Comparison of ENCODE assay signal across 9 cellular contexts in the genomic region with DNA sequence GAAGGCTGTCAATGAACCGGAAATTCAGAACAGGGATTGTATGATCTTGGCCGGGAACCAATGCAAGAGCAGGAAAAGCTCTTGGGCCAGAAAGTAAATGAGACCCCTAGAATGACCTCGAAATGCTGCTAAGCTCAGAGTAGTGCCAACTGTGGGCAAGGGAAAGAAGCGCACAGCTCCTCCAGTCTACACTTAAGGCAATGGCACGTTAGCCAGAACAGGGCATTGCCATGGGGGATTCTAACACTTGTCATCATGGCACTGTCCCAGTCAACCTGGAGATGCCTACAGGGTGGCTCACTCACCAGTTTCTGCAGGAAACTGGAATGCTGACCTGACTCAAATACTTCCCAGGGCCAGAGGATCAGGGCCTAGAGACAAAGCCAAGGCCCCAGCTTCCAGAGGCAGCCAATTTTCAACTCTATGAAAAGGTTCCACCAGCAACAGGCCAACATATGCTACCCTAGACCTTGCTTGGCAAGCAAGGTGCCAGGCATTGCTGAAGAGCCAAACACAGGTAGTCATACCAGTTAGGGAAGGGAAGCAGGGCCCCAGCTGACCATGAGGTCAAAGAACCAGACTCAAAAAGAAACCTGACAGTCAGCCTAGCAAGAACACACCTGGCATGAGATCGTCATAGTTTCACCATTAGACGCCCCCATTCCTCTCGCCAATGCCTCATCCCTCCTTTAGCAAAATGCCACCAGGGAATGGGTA. TPM values are rescaled to one million over a fixed set of nuclear protein-coding genes. Genes with fewer than 3 reads are reported as not detected.
DNase-seq lines count a peak whose midpoint lies in the region; ATAC-seq and TF ChIP-seq lines count a peak whose summit lies in the region.
"Had no signal": no experiment of that assay in that cellular context is flagged by ENCODE, and none has a peak within 500 bp of the region (broad histone marks: within the 10 kb centered on the region; RNA-seq: fewer than 3 reads in every experiment).

No MANE protein-coding gene starts in this region.

- no peak overlapping the region; the same call in 1 of the 2 replicates for H3K4me3 Mint-ChIP-seq in HFFc6
- H3K4me3 Mint-ChIP-seq in activated naive CD8-positive, alpha-beta T cell, result no peak overlapping the region

- peaks cover 41% of the 10 kb centered on the region for H3K36me3 Mint-ChIP-seq in HFFc6 (ENCODE audit: low read depth)
- peaks cover 18% of the 10 kb centered on the region for H3K36me3 Mint-ChIP-seq in activated naive CD8-positive, alpha-beta T cell

- H4K12ac ChIP-seq in trophoblast cell (ENCODE audit: low read depth, low read length), result no peak overlapping the region

- in situ Hi-C loops in HAP-1 (cut with MboI; ENCODE audit: low sequenced_read_pairs), result no loop called here

- no peak for TF ChIP-seq CTCF in HFFc6 (IDR thresholded peaks at IDR 0.05)
- no peak for TF ChIP-seq CTCF in prostate gland (IDR thresholded peaks at IDR 0.05)

- H2BK120ac ChIP-seq in trophoblast cell (ENCODE audit: insufficient read depth, low read length, poor library complexity), result no peak overlapping the region

- H3K4me1 Mint-ChIP-seq in HFFc6 (ENCODE audit: low read depth), result peaks cover 88% of the 10 kb centered on the region
- H3K4me1 Mint-ChIP-seq in activated naive CD8-positive, alpha-beta T cell (ENCODE audit: low read depth), result peaks cover 51% of the 10 kb centered on the region

- H3K4ac ChIP-seq in trophoblast cell (ENCODE audit: low read depth, low read length), result no peak overlapping the region

- H2BK5ac ChIP-seq in trophoblast cell (ENCODE audit: low read depth, low read length, poor library complexity), result no peak overlapping the region

- no peak for TF ChIP-seq POLR2A in prostate gland (IDR thresholded peaks at IDR 0.05)

- H3K9me3 ChIP-seq in trophoblast cell (ENCODE audit: insufficient read depth, low read depth, low read length) (no peaks in the 10 kb centered on the region), HAP-1 (no peaks in the 10 kb centered on the region), prostate gland (no peaks in the 10 kb centered on the region)

- no peaks in the 10 kb centered on the region for H3K27me3 ChIP-seq in trophoblast cell (ENCODE audit: insufficient read depth, low read length)
- no peaks in the 10 kb centered on the region for H3K27me3 ChIP-seq in HAP-1 (ENCODE audit: low read depth)
- no peaks in the 10 kb centered on the region for H3K27me3 ChIP-seq in prostate gland (replicated peaks; ENCODE audit: insufficient read depth)

- no peak overlapping the region for H3K9ac ChIP-seq in trophoblast cell (ENCODE audit: low read length)

- no peak overlapping the region for H2BK12ac ChIP-seq in trophoblast cell (ENCODE audit: low read length)

- WGBS in trophoblast cell (ENCODE audit: extremely low coverage, insufficient coverage, insufficient read length), result no CpG with 5 or more reads among the region's 8 CpGs
- 84% methylated on average over 8 of the region's 8 CpGs for WGBS in prostate gland

- H3K18ac ChIP-seq in trophoblast cell (ENCODE audit: low read length), result no peak overlapping the region

- H4K8ac ChIP-seq in trophoblast cell (ENCODE audit: low read depth, low read length), result no peak overlapping the region

- no peak overlapping the region for H3K23ac ChIP-seq in trophoblast cell (ENCODE audit: low read length)

- H3K27me3 Mint-ChIP-seq in HFFc6 (ENCODE audit: insufficient read depth), result peaks cover 3% of the 10 kb centered on the region
- H3K27me3 Mint-ChIP-seq in activated naive CD8-positive, alpha-beta T cell, result no peaks in the 10 kb centered on the region

- no peak overlapping the region for H2AFZ ChIP-seq in trophoblast cell (ENCODE audit: insufficient read depth, low read length, poor library complexity)

- peaks cover 5% of the 10 kb centered on the region for H3K79me1 ChIP-seq in trophoblast cell (ENCODE audit: low read length)

- H3K4me2 ChIP-seq in trophoblast cell (ENCODE audit: low read length), result no peak overlapping the region

- H3K27ac ChIP-seq in trophoblast cell (ENCODE audit: low read depth, low read length) (no peak overlapping the region), prostate gland (no peak overlapping the region)
- H3K27ac ChIP-seq: HL-60 had no signal

- H2AK5ac ChIP-seq in trophoblast cell (ENCODE audit: low read length), result no peak overlapping the region

- peaks cover under 1% of the 10 kb centered on the region for H3K79me2 ChIP-seq in trophoblast cell (ENCODE audit: control insufficient read depth, insufficient read depth, low read length, poor library complexity)

- no peak overlapping the region for H3K14ac ChIP-seq in trophoblast cell (ENCODE audit: low read length)

- H3K9me3 Mint-ChIP-seq in HFFc6, result no peaks in the 10 kb centered on the region
- H3K9me3 Mint-ChIP-seq in activated naive CD8-positive, alpha-beta T cell (ENCODE audit: low read depth), result no peaks in the 10 kb centered on the region

- H3K4me3 ChIP-seq in trophoblast cell (ENCODE audit: low read depth, low read length) (no peak overlapping the region), HAP-1 (no peak overlapping the region), prostate gland (no peak overlapping the region)

- H3K4me1 ChIP-seq in trophoblast cell (ENCODE audit: control insufficient read depth in 1 of 2, insufficient read depth in 2 of 2, low read length in 2 of 2) (peaks cover 16 to 24% of the 10 kb centered on the region in 2 experiments), HAP-1 (peaks cover 12% of the 10 kb centered on the region), prostate gland (replicated peaks) (no peaks in the 10 kb centered on the region)

- no peak overlapping the region for H4K91ac ChIP-seq in trophoblast cell (ENCODE audit: low read depth, low read length)

- intact Hi-C loops in prostate gland (cut with DNase I), result no loop called here

- DNase-seq in HFFc6 (no peak), trophoblast cell (peak; percentile 92 to 93), HAP-1 (ENCODE audit: low spot score in 2 of 2) (no peak), activated gamma-delta T cell (lab: John Stamatoyannopoulos, UW) (no peak), prostate gland (ENCODE audit: low spot score) (no peak)

- H3K27ac Mint-ChIP-seq in HFFc6, result peak overlapping the region; percentile 68
- H3K27ac Mint-ChIP-seq in activated naive CD8-positive, alpha-beta T cell, result peak overlapping the region; percentile 52

- H3K36me3 ChIP-seq in trophoblast cell (ENCODE audit: control insufficient read depth in 1 of 2, insufficient read depth in 2 of 2, low read length in 2 of 2), result peaks cover 0 to 12% of the 10 kb centered on the region in 2 experiments
- H3K36me3 ChIP-seq in HAP-1 (replicated peaks), result peaks cover 5% of the 10 kb centered on the region
- H3K36me3 ChIP-seq in prostate gland, result no peaks in the 10 kb centered on the region

- ATAC-seq in GM18498 (IDR thresholded peaks at IDR 0.05; ENCODE audit: unreplicated experiment), result peak; percentile 60
- no peak for ATAC-seq in HG03039 (IDR thresholded peaks at IDR 0.05; ENCODE audit: unreplicated experiment)

RNA-seq across cellular contexts. Expression of a gene that starts 34.9 kb away (rescaled TPM):
- 100 to 1,000 TPM in 3 of 6 experiments, 10 to 100 TPM in 3; 86.5 to 104 (median 97.4) TPM for total RNA-seq in HFFc6 (2021; fragmentation: NEBNext Ultra II Directional; extraction: Animal tissue kit (Norgen Biotek cat#: 25700))
- polyA plus RNA-seq in trophoblast cell (2013), result 56.6 and 59.3 TPM in 2 replicates
- 10 to 100 TPM; 30.4 to 65.9 TPM for total RNA-seq in prostate gland

Comparison
In these comparisons a context has a peak if more than half of its experiments do, and no peak if none do; other contexts are left out.
1. DNase-seq: peak in trophoblast cell (2 of 2); none in HFFc6 (single experiment), HAP-1 (0 of 2), activated gamma-delta T cell (single experiment) and prostate gland (single experiment).